Comparison of ENCODE assay signal across 14 cellular contexts in the genomic region with DNA sequence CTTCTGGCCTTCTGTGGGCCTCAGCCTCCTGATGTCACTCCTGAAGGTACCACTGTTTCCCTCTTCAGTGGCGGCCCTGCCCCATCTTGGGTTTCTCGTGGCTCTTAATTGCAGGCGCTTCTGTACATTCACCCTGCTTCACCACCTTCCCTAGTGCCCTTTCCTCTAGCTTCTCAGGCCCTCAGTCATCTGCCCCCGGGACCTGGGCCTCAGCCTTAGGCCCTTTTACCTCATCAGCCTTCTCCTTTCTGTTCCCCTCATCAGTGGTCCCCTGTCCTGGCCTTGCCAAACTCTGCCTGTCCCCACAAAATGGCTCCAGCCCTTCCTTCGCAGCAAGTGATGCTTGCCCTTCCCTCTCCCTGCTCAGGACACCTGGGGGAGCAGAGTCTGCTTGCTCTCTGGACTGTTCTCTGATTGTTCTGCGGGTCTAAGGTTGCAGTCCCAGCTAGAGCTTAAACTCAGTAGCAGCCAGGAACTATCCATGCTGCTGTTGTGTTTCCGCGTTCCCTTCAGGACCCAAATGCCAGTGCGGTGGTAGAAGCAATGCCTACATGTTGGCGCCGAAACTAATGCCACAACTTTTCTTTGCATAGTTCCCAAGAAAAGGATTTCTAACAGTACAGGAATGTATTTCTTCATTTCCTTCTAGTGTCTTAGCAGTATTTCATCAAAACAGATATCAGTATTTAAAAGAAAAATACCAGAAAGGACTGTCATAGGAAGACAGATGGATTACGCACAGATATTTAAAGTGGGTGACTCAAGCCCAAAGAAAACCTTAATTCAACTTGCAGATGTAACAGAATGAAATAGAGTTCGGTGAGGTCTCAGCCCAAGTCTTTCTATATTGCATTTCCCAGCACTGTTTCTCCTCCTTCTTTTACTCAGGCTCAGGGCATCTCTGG.
DNase-seq lines count a peak whose midpoint lies in the region; ATAC-seq and TF ChIP-seq lines count a peak whose summit lies in the region.
"Had no signal": no experiment of that assay in that cellular context is flagged by ENCODE, and none has a peak within 500 bp of the region (broad histone marks: within the 10 kb centered on the region; RNA-seq: fewer than 3 reads in every experiment).

No MANE protein-coding gene starts in this region.

- no peaks in the 10 kb centered on the region for H4K20me1 ChIP-seq in MM.1S (ENCODE audit: insufficient read depth, low read length)

- no peaks in the 10 kb centered on the region for H3K9me3 Mint-ChIP-seq in stimulated activated naive CD8-positive, alpha-beta T cell treated with anti-CD3 and anti-CD28 coated beads, Interleukin-15, Interleukin-2, amounts not matched to agents 100 ng/mL and 50 ng/mL, for 24 hours
- H3K9me3 Mint-ChIP-seq in activated naive CD8-positive, alpha-beta T cell (ENCODE audit: low read depth) = peaks cover 6% of the 10 kb centered on the region
- no peaks in the 10 kb centered on the region for H3K9me3 Mint-ChIP-seq in stimulated activated memory B cell treated with anti-CD40 and anti-IgM and Interleukin-4, amounts not matched to agents 10 μg/mL and 1 μg/mL and 100 μg/mL, for 72 hours
- H3K9me3 Mint-ChIP-seq: naive B cell had no signal

- H3K9me3 ChIP-seq in MM.1S (replicated peaks; ENCODE audit: insufficient read depth, low read length) = no peaks in the 10 kb centered on the region

- H3K36me3 Mint-ChIP-seq in stimulated activated naive CD8-positive, alpha-beta T cell treated with anti-CD3 and anti-CD28 coated beads, Interleukin-15, Interleukin-2, amounts not matched to agents 100 ng/mL and 50 ng/mL, for 24 hours (ENCODE audit: low read depth) = peaks cover 64% of the 10 kb centered on the region
- peaks cover 17% of the 10 kb centered on the region for H3K36me3 Mint-ChIP-seq in activated naive CD8-positive, alpha-beta T cell
- peaks cover 66% of the 10 kb centered on the region for H3K36me3 Mint-ChIP-seq in stimulated activated memory B cell treated with anti-CD40 and anti-IgM and Interleukin-4, amounts not matched to agents 10 μg/mL and 1 μg/mL and 100 μg/mL, for 72 hours

- no peak overlapping the region for H3K4me3 ChIP-seq in MM.1S (ENCODE audit: low read length)
- H3K4me3 ChIP-seq: BLaER1 had no signal

- no peak for ATAC-seq in stimulated activated naive CD8-positive, alpha-beta T cell treated with anti-CD3 and anti-CD28 coated beads, Interleukin-15, Interleukin-2, amounts not matched to agents 100 U/mL and 50 U/mL, for 24 hours
- ATAC-seq in stimulated activated memory B cell treated with anti-CD40 and anti-IgM and Interleukin-4, amounts not matched to agents 10 μg/mL and 1 μg/mL and 100 μg/mL, for 72 hours = no peak
- ATAC-seq in GM19035 (IDR thresholded peaks at IDR 0.05; ENCODE audit: unreplicated experiment) = no peak

- H3K27me3 ChIP-seq in MM.1S (replicated peaks; ENCODE audit: insufficient read depth, low read length) = no peaks in the 10 kb centered on the region
- H3K27me3 ChIP-seq: BLaER1 had no signal

- no peak overlapping the region for H3K27ac ChIP-seq in MM.1S (ENCODE audit: low read length)
- H3K27ac ChIP-seq: BLaER1, VCaP had no signal

- H3K4me1 Mint-ChIP-seq in stimulated activated naive CD8-positive, alpha-beta T cell treated with anti-CD3 and anti-CD28 coated beads, Interleukin-15, Interleukin-2, amounts not matched to agents 100 ng/mL and 50 ng/mL, for 24 hours (ENCODE audit: low read depth) = peaks cover 43% of the 10 kb centered on the region
- peaks cover 57% of the 10 kb centered on the region for H3K4me1 Mint-ChIP-seq in activated naive CD8-positive, alpha-beta T cell (ENCODE audit: low read depth)
- peaks cover 54% of the 10 kb centered on the region for H3K4me1 Mint-ChIP-seq in stimulated activated memory B cell treated with anti-CD40 and anti-IgM and Interleukin-4, amounts not matched to agents 10 μg/mL and 1 μg/mL and 100 μg/mL, for 72 hours

- H3K4me2 ChIP-seq in MM.1S (ENCODE audit: low read depth, low read length) = no peak overlapping the region
- H3K4me2 ChIP-seq: BLaER1 had no signal

- H3F3A ChIP-seq in MM.1S (ENCODE audit: insufficient read depth, low read length) = no peaks in the 10 kb centered on the region; the same call in 1 of the 2 replicates

- H3K4me3 Mint-ChIP-seq in stimulated activated naive CD8-positive, alpha-beta T cell treated with anti-CD3 and anti-CD28 coated beads, Interleukin-15, Interleukin-2, amounts not matched to agents 100 ng/mL and 50 ng/mL, for 24 hours = no peak overlapping the region
- H3K4me3 Mint-ChIP-seq in activated naive CD8-positive, alpha-beta T cell = no peak overlapping the region
- H3K4me3 Mint-ChIP-seq in stimulated activated memory B cell treated with anti-CD40 and anti-IgM and Interleukin-4, amounts not matched to agents 10 μg/mL and 1 μg/mL and 100 μg/mL, for 72 hours = no peak overlapping the region
- H3K4me3 Mint-ChIP-seq: naive B cell had no signal

- H3K27ac Mint-ChIP-seq in stimulated activated naive CD8-positive, alpha-beta T cell treated with anti-CD3 and anti-CD28 coated beads, Interleukin-15, Interleukin-2, amounts not matched to agents 100 ng/mL and 50 ng/mL, for 24 hours = peak overlapping the region; percentile 60
- H3K27ac Mint-ChIP-seq in activated naive CD8-positive, alpha-beta T cell = peak overlapping the region; percentile 59
- H3K27ac Mint-ChIP-seq in stimulated activated memory B cell treated with anti-CD40 and anti-IgM and Interleukin-4, amounts not matched to agents 10 μg/mL and 1 μg/mL and 100 μg/mL, for 72 hours = no peak overlapping the region
- H3K27ac Mint-ChIP-seq: activated T-helper 2 cell treated with anti-CD3 and anti-CD28 coated beads, Interferon-gamma antibody, Interleukin-2, Interleukin-4, amounts not matched to agents 10 μg/mL and 5 μg/mL and 100 μg/mL, durations not matched to agents 14 hours and 24 hours and 36 hours had no signal

- peaks cover 42% of the 10 kb centered on the region for H3K79me2 ChIP-seq in MM.1S (ENCODE audit: low read length)

- H3K9ac ChIP-seq in MM.1S (ENCODE audit: low read length) = no peak overlapping the region
- H3K9ac ChIP-seq: BLaER1 had no signal

- no peaks in the 10 kb centered on the region for H3K27me3 Mint-ChIP-seq in stimulated activated naive CD8-positive, alpha-beta T cell treated with anti-CD3 and anti-CD28 coated beads, Interleukin-15, Interleukin-2, amounts not matched to agents 100 ng/mL and 50 ng/mL, for 24 hours
- H3K27me3 Mint-ChIP-seq in activated naive CD8-positive, alpha-beta T cell = no peaks in the 10 kb centered on the region
- H3K27me3 Mint-ChIP-seq in stimulated activated memory B cell treated with anti-CD40 and anti-IgM and Interleukin-4, amounts not matched to agents 10 μg/mL and 1 μg/mL and 100 μg/mL, for 72 hours = no peaks in the 10 kb centered on the region
- H3K27me3 Mint-ChIP-seq: naive B cell had no signal

- no peaks in the 10 kb centered on the region; the same call in 1 of the 2 replicates for H3K36me3 ChIP-seq in MM.1S (replicated peaks; ENCODE audit: insufficient read depth, low read length)

- no peak for DNase-seq in stimulated activated naive CD8-positive, alpha-beta T cell treated with anti-CD3 and anti-CD28 coated beads, Interleukin-15, Interleukin-2, amounts not matched to agents 100 U/mL and 50 U/mL, for 24 hours
- DNase-seq in fibroblast of the conjunctiva (ENCODE audit: low read depth) (peak; percentile 82), MM.1S (no peak), DMS 273 (lab: John Stamatoyannopoulos, UW; ENCODE audit: unreplicated experiment) (no peak)
- DNase-seq: naive B cell; NCI-H345; stimulated activated CD4-positive, alpha-beta T cell treated with anti-CD3 and anti-CD28 coated beads, Interleukin-15, amount 100 ng/mL, for 24 hours had no signal

- no peaks in the 10 kb centered on the region for H3K9me2 ChIP-seq in MM.1S (replicated peaks; ENCODE audit: insufficient read depth, low read length)

- no peaks in the 10 kb centered on the region for H3K4me1 ChIP-seq in MM.1S (ENCODE audit: low read length)
- H3K4me1 ChIP-seq: BLaER1 had no signal

- H2AFZ ChIP-seq in MM.1S (ENCODE audit: low read length) = no peak overlapping the region

- no peak for TF ChIP-seq CTCF in MM.1S (IDR thresholded peaks at IDR 0.05; ENCODE audit: low read length)
